In genomic region chr5:371811-372555, GRCh38 we compare ENCODE assay signal across 10 cellular contexts.
DNase-seq lines count a peak whose midpoint lies in the region; ATAC-seq and TF ChIP-seq lines count a peak whose summit lies in the region.
"Had no signal": no experiment of that assay in that cellular context is flagged by ENCODE, and none has a peak within 500 bp of the region (broad histone marks: within the 10 kb centered on the region; RNA-seq: fewer than 3 reads in every experiment).

No MANE protein-coding gene starts in this region.

- peak; percentile 40 for DNase-seq in AG10803 (ENCODE audit: low read depth)
- DNase-seq in GDM1 (lab: John Stamatoyannopoulos, UW), result peak; percentile 62
- peak; percentile 82 for DNase-seq in SIG-M5 (lab: John Stamatoyannopoulos, UW)
- DNase-seq in fibroblast of pulmonary artery (ENCODE audit: low read depth), result peak; percentile 18
- DNase-seq in NCI-H1048 (lab: John Stamatoyannopoulos, UW), result no peak
- DNase-seq: anterior cingulate cortex, KG1 had no signal

- TF ChIP-seq CTCF in AG10803 (conservative IDR thresholded peaks at IDR 0.05; ENCODE audit: low read length) (no peak), fibroblast of pulmonary artery (IDR thresholded peaks at IDR 0.05; ENCODE audit: low read length, missing control alignments) (no peak)

- H3K4me3 ChIP-seq in AG10803 (ENCODE audit: low read length), result no peak overlapping the region
- no peak overlapping the region for H3K4me3 ChIP-seq in fibroblast of pulmonary artery (replicated peaks; ENCODE audit: low read depth, low read length)

- ATAC-seq in GM21786 (IDR thresholded peaks at IDR 0.05; ENCODE audit: unreplicated experiment), result no peak
- ATAC-seq in GM21390 (IDR thresholded peaks at IDR 0.05; ENCODE audit: unreplicated experiment), result no peak
- ATAC-seq in HG02798 (IDR thresholded peaks at IDR 0.05; ENCODE audit: poor library complexity, unreplicated experiment), result no peak
